In genomic region chr15:43370975-43371974, GRCh38 we compare ENCODE assay signal across 8 cellular contexts. TPM values are rescaled to one million over a fixed set of nuclear protein-coding genes. Genes with fewer than 3 reads are reported as not detected.
DNase-seq lines count a peak whose midpoint lies in the region; ATAC-seq and TF ChIP-seq lines count a peak whose summit lies in the region.

TSS of gene TUBGCP4 (plus strand) at chr15:43371101. CDS start at chr15:43371355, 254 bp downstream.
TSS of gene ZSCAN29 (minus strand) at chr15:43371043. CDS start at chr15:43369913, 1,130 bp downstream.

- peak; percentile 66 for ATAC-seq in GM19468 (IDR thresholded peaks at IDR 0.05; ENCODE audit: extremely low read depth, unreplicated experiment)

- H3K4me2 ChIP-seq in OCI-LY3 (ENCODE audit: low read length) = peak within 1 kb of the TSS; percentile 97

- peak; percentile 46 for TF ChIP-seq CTCF in OCI-LY3 (IDR thresholded peaks at IDR 0.05; ENCODE audit: low read depth, low read length)

- peak within 1 kb of the TSS; percentile 84 for H3K9ac ChIP-seq in HUES48 (ENCODE audit: low read depth, low read length)
- peak within 1 kb of the TSS; percentile 91 for H3K9ac ChIP-seq in OCI-LY3 (ENCODE audit: low read length)
- peak within 1 kb of the TSS; percentile 94 for H3K9ac ChIP-seq in mucosa of stomach (ENCODE audit: low read length)

- H3K36me3 ChIP-seq in HUES48 (ENCODE audit: control insufficient read depth, insufficient read depth, low read length) (peaks cover 26% of the 10 kb centered on the region), OCI-LY3 (replicated peaks; ENCODE audit: low read depth, low read length) (peaks cover 29% of the 10 kb centered on the region), esophagus (ENCODE audit: control insufficient read depth in 2 of 2, insufficient read depth in 2 of 2, low read length in 1 of 2) (peaks cover 6 to 7% of the 10 kb centered on the region in 2 donors), mucosa of stomach (ENCODE audit: control insufficient read depth, insufficient read depth, low read length) (peaks cover 2% of the 10 kb centered on the region)

- no peaks in the 10 kb centered on the region for H3K4me1 ChIP-seq in HUES48 (ENCODE audit: control insufficient read depth, insufficient read depth, low read length)
- peaks cover 18% of the 10 kb centered on the region for H3K4me1 ChIP-seq in OCI-LY3 (ENCODE audit: low read length)
- H3K4me1 ChIP-seq in esophagus (ENCODE audit: control insufficient read depth in 2 of 2, insufficient read depth in 2 of 2, low read length in 1 of 2) = peaks cover 0 to 6% of the 10 kb centered on the region in 2 donors
- H3K4me1 ChIP-seq in mucosa of stomach (ENCODE audit: control insufficient read depth, insufficient read depth, low read length) = peaks cover 16% of the 10 kb centered on the region

- H3K27me3 ChIP-seq in HUES48 (ENCODE audit: control insufficient read depth, insufficient read depth, low read length) = no peaks in the 10 kb centered on the region
- H3K27me3 ChIP-seq in OCI-LY3 (ENCODE audit: low read depth, low read length) = no peaks in the 10 kb centered on the region
- no peaks in the 10 kb centered on the region for H3K27me3 ChIP-seq in esophagus (ENCODE audit: control insufficient read depth in 1 of 2, insufficient read depth in 2 of 2, low read length in 2 of 2)
- H3K27me3 ChIP-seq in mucosa of stomach (ENCODE audit: control insufficient read depth, insufficient read depth, low read length) = no peaks in the 10 kb centered on the region

- H3K9me3 ChIP-seq in HUES48 (ENCODE audit: control insufficient read depth, insufficient read depth, low read length) = no peaks in the 10 kb centered on the region
- no peaks in the 10 kb centered on the region for H3K9me3 ChIP-seq in OCI-LY3 (ENCODE audit: insufficient read depth, low read length)
- H3K9me3 ChIP-seq in esophagus (ENCODE audit: control insufficient read depth in 2 of 2, insufficient read depth in 1 of 2, low read depth in 1 of 2, low read length in 1 of 2) = peaks cover 0 to 2% of the 10 kb centered on the region in 2 donors
- H3K9me3 ChIP-seq in mucosa of stomach (ENCODE audit: control insufficient read depth, low read length) = no peaks in the 10 kb centered on the region

- H3K4me3 ChIP-seq in HUES48 (ENCODE audit: low read depth, low read length) = peak within 1 kb of the TSS; percentile 97
- peak within 1 kb of the TSS; percentile 90 for H3K4me3 ChIP-seq in OCI-LY3 (ENCODE audit: low read length)
- H3K4me3 ChIP-seq in esophagus (ENCODE audit: low read depth in 1 of 2, low read length in 2 of 2) = peak within 1 kb of the TSS; percentile 72 to 97
- peak within 1 kb of the TSS; percentile 70 for H3K4me3 ChIP-seq in mucosa of stomach (ENCODE audit: low read length)

- DNase-seq in CMK (ENCODE audit: low read depth) (peak; percentile 77), activated T-cell treated with anti-CD3 and anti-CD28 coated beads for 4 hours (peak; percentile 56)
- DNase-seq in stimulated activated CD8-positive, alpha-beta memory T cell treated with anti-CD3 and anti-CD28 coated beads, Interleukin-7, amount 100 ng/mL, for 1 hour (ENCODE audit: low read depth in 2 of 2) = peak; percentile 56 to 59

- H3K79me2 ChIP-seq in OCI-LY3 (ENCODE audit: low read length) = peaks cover 57% of the 10 kb centered on the region

- H3K27ac ChIP-seq in HUES48 (ENCODE audit: low read depth, low read length) = peak within 1 kb of the TSS; percentile 85
- H3K27ac ChIP-seq in OCI-LY3 (ENCODE audit: low read length) = peak within 1 kb of the TSS; percentile 62
- peak within 1 kb of the TSS; percentile 39 to 73 for H3K27ac ChIP-seq in esophagus (ENCODE audit: low read depth in 2 of 2, low read length in 1 of 2)

- 3% methylated on average over 63 to 66 of the region's 66 CpGs for WGBS in esophagus, 2 donors

- peak within 1 kb of the TSS; percentile 90 for H2AFZ ChIP-seq in OCI-LY3 (ENCODE audit: low read depth, low read length)

- peaks cover 6% of the 10 kb centered on the region; the same call in 1 of the 2 replicates for H4K20me1 ChIP-seq in OCI-LY3 (ENCODE audit: insufficient read depth, low read length)

RNA-seq across cellular contexts. Expression of gene TUBGCP4, which starts in this region (rescaled TPM):
- 1 to 10 TPM; 4.8 to 5.3 TPM for polyA plus RNA-seq in esophagus

RNA-seq across cellular contexts. Expression of gene ZSCAN29, which starts in this region (rescaled TPM):
- polyA plus RNA-seq in esophagus = 1 to 10 TPM; 5.3 to 6.3 TPM

Comparison
In these comparisons a context has a peak if more than half of its experiments do, and no peak if none do; other contexts are left out.
1. Peak in every context shown above with its lines: DNase-seq, ATAC-seq, H3K4me3 ChIP-seq and H3K27ac ChIP-seq.